ENCODE assay signal across 8 cellular contexts in genomic region chr2:212595036-212595654, GRCh38. TPM values are rescaled to one million over a fixed set of nuclear protein-coding genes. Genes with fewer than 3 reads are reported as not detected.
DNase-seq lines count a peak whose midpoint lies in the region; ATAC-seq lines count a peak whose summit lies in the region.

No MANE protein-coding gene starts in this region.

- DNase-seq in DMS53 treated with DMSO at 0.1 percent for 48 hours (lab: John Stamatoyannopoulos, UW; ENCODE audit: unreplicated experiment) (peak; percentile 19), NCI-H460 (ENCODE audit: extremely low read depth, low read depth) (peak; percentile 9), fibroblast of peridontal ligament (ENCODE audit: extremely low read depth) (peak; percentile 64), NCI-H2029 (lab: John Stamatoyannopoulos, UW) (no peak), T-helper 1 cell (no peak), GF-D8 (lab: John Stamatoyannopoulos, UW) (no peak)

- ATAC-seq in GM21619 (IDR thresholded peaks at IDR 0.05; ENCODE audit: unreplicated experiment): peak; percentile 78
- ATAC-seq in HG03097 (IDR thresholded peaks at IDR 0.05; ENCODE audit: low FRiP score, unreplicated experiment): no peak

RNA-seq across cellular contexts. Expression of gene ERBB4, which starts 56.5 kb away (rescaled TPM):
- total RNA-seq in NCI-H460 (2014; rRNA removed; shearing (Covaris generic)): 0.26 and 0.32 TPM in 2 replicates
- polyA plus RNA-seq in NCI-H460 (2014; cell fraction: nucleus; rRNA removed): 0.01 and 0.02 TPM in 2 replicates

Comparison
In these comparisons a context has a peak if more than half of its experiments do, and no peak if none do; other contexts are left out.
1. DNase-seq: peak in DMS53 treated with DMSO at 0.1 percent for 48 hours (single experiment), NCI-H460 (single experiment) and fibroblast of peridontal ligament (single experiment); none in NCI-H2029 (single experiment), T-helper 1 cell (0 of 5) and GF-D8 (single experiment).